Comparison of ENCODE assay signal across 18 cellular contexts in genomic region chr13:46743191-46743590, GRCh38.
"Had no signal": no experiment of that assay in that cellular context is flagged by ENCODE, and none has a peak within 500 bp of the region (broad histone marks: within the 10 kb centered on the region; RNA-seq: fewer than 3 reads in every experiment).

No MANE protein-coding gene starts in this region.

- H3K27me3 ChIP-seq: colonic mucosa, heart left ventricle, left lung, tibial nerve, uterus had no signal

- H3K4me1 ChIP-seq: colonic mucosa, heart left ventricle, left lung, parathyroid adenoma, tibial nerve, uterus had no signal

- DNase-seq: activated CD4-positive, alpha-beta T cell treated with anti-CD3 and anti-CD28 coated beads, Interleukin-2, amount 50 U/mL, for 1 hour; activated naive CD4-positive, alpha-beta T cell treated with Interleukin-2 at 50 U/mL for 16 hours; activated T-cell treated with anti-CD3 and anti-CD28 coated beads for 4 hours; caudate nucleus; colonic mucosa; heart left ventricle; left lung; mucosa of descending colon; naive thymus-derived CD4-positive, alpha-beta T cell; stimulated activated CD4-positive, alpha-beta T cell treated with anti-CD3 and anti-CD28 coated beads, Interleukin-2, amount 100 ng/mL, for 48 hours; stimulated activated naive CD4-positive, alpha-beta T cell; T-helper 1 cell; T1000; uterus had no signal

- H3K27ac ChIP-seq: colonic mucosa, heart left ventricle, left lung, parathyroid adenoma, tibial nerve, uterus had no signal

- H3K36me3 ChIP-seq: colonic mucosa, uterus had no signal

- ATAC-seq: activated CD4-positive, CD25-positive, alpha-beta regulatory T cell treated with anti-CD3 and anti-CD28 coated beads, Interleukin-2, amount 50 U/mL, for 24 hours; activated T-helper 17 cell treated with anti-CD3 and anti-CD28 coated beads, Interleukin-2, amount 50 U/mL, for 72 hours; heart left ventricle; left lung; mucosa of descending colon; naive thymus-derived CD4-positive, alpha-beta T cell had no signal

- H3K4me3 ChIP-seq: colonic mucosa, heart left ventricle, left lung, mucosa of descending colon, tibial nerve, uterus had no signal

- H3K9me3 ChIP-seq: colonic mucosa, heart left ventricle, left lung, mucosa of descending colon, tibial nerve, uterus had no signal
